8 cellular contexts compared by ENCODE assay signal in the genomic region with DNA sequence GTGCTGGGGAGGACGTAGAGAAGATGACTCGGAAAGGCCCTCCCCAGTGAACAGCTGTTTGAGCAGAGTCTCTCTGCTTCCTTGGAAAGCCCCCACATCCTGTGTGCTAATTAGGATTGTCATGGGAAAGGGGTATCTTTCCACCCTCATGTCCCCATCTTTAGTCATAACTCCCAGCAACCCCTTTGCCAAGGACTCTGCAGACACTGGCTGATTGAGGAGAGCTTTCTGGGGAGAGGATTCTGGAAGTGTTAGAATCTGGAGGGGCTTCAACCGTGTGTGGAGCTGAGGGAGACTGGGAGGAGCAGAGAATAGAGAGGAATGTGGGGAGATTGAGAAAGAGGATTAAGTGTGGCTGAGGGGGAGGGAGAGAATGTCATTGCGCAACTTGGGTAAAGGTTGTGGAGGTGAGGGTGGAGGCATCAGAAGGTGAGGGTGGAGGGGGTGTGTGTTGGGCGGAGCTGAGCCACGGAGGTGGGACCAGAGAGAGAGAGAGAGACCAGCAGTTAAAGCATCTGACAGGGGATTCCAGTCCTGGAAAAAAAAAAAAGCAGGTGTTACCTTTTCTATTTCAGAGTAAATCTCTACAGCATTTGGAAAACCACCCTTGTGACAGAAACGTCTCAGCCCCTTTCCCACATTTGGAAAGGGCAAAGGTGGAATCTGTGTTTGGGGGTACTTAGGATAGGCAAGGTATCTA. TPM values are rescaled to one million over a fixed set of nuclear protein-coding genes. Genes with fewer than 3 reads are reported as not detected.
DNase-seq lines count a peak whose midpoint lies in the region; ATAC-seq, FAIRE-seq and TF ChIP-seq lines count a peak whose summit lies in the region.

No MANE protein-coding gene starts in this region.

- H3K9me3 ChIP-seq in RWPE2 (ENCODE audit: severe bottlenecking), result peaks cover 1% of the 10 kb centered on the region

- no peak for TF ChIP-seq CTCF in RWPE2 (IDR thresholded peaks at IDR 0.05; ENCODE audit: poor library complexity, severe bottlenecking)

- no peaks in the 10 kb centered on the region for H3K27me3 ChIP-seq in RWPE2 (ENCODE audit: insufficient read depth, poor library complexity, severe bottlenecking)

- DNase-seq in G401 (ENCODE audit: low spot score), result peak; percentile 30
- peak; percentile 82 for DNase-seq in RWPE2 (ENCODE audit: low spot score)
- DNase-seq in renal cortical epithelial cell (ENCODE audit: low read depth), result peak; percentile 80
- no peak for DNase-seq in erythroblast (lab: John Stamatoyannopoulos, UW)
- DNase-seq in T-helper 1 cell, result no peak
- no peak for DNase-seq in frontal cortex (ENCODE audit: low spot score in 2 of 2)

- peaks cover 7% of the 10 kb centered on the region for H3K36me3 ChIP-seq in RWPE2 (ENCODE audit: low read depth)

- no peak for TF ChIP-seq POLR2A in erythroblast (IDR thresholded peaks at IDR 0.05; ENCODE audit: low read length)

- H3K4me3 ChIP-seq in RWPE2 (ENCODE audit: severe bottlenecking) (peak overlapping the region; percentile 79), iPS-11a (ENCODE audit: low read depth, low read length) (peak overlapping the region; percentile 68)

- in situ Hi-C loops in G401 (cut with HindIII; ENCODE audit: low sequenced_read_pairs), result no loop called here

- peak overlapping the region; percentile 95 for H3K27ac ChIP-seq in RWPE2 (ENCODE audit: poor library complexity, severe bottlenecking)

- FAIRE-seq in frontal cortex (lab: Jason Lieb, UNC), result no peak

- ATAC-seq in RWPE2 (ENCODE audit: low read depth) (peak; percentile 44), GM21576 (IDR thresholded peaks at IDR 0.05; ENCODE audit: unreplicated experiment) (no peak)

- H3K4me1 ChIP-seq in RWPE2 (ENCODE audit: insufficient read depth, poor library complexity, severe bottlenecking), result peaks cover 14% of the 10 kb centered on the region

RNA-seq across cellular contexts. Expression of a gene that starts 2.2 kb away (rescaled TPM):
- total RNA-seq in G401 (2014; rRNA removed; shearing (Covaris generic)), result 0.55 and 3.7 TPM in 2 replicates
- total RNA-seq in renal cortical epithelial cell (1.7 and 17.0 TPM in 2 replicates), frontal cortex (42.0 TPM)

RNA-seq across cellular contexts. Expression of a gene that starts 31.5 kb away (rescaled TPM):
- 2.2 and 4.2 TPM in 2 replicates for total RNA-seq in G401 (2014; rRNA removed; shearing (Covaris generic))
- total RNA-seq in renal cortical epithelial cell (29.7 and 39.4 TPM in 2 replicates), frontal cortex (7.3 TPM)

RNA-seq across cellular contexts. Expression of a gene that starts 38.6 kb away (rescaled TPM):
- total RNA-seq in G401 (2014; rRNA removed; shearing (Covaris generic)), result not detected in 2 replicates
- not detected in 2 replicates for total RNA-seq in renal cortical epithelial cell
- total RNA-seq in frontal cortex, result 2.0 TPM

Comparison
In these comparisons a context has a peak if more than half of its experiments do, and no peak if none do; other contexts are left out.
1. DNase-seq: peak in G401 (single experiment), RWPE2 (single experiment) and renal cortical epithelial cell (single experiment); none in erythroblast (0 of 2), T-helper 1 cell (0 of 5) and frontal cortex (0 of 2).